In genomic region chr17:21280081-21280518, GRCh38 we compare ENCODE assay signal across 7 cellular contexts. TPM values are rescaled to one million over a fixed set of nuclear protein-coding genes. Genes with fewer than 3 reads are reported as not detected.
DNase-seq lines count a peak whose midpoint lies in the region; ATAC-seq and TF ChIP-seq lines count a peak whose summit lies in the region.

No MANE protein-coding gene starts in this region.

- H4K20me1 ChIP-seq in mammary epithelial cell (ENCODE audit: insufficient read depth, low read length), result no peaks in the 10 kb centered on the region

- 0% methylated on average over 3 of the region's 10 CpGs for WGBS in mammary epithelial cell (ENCODE audit: low coverage, missing lambda C conversion rate)

- no peak overlapping the region for H3K27ac ChIP-seq in mammary epithelial cell (ENCODE audit: insufficient read depth, low read depth, low read length)

- peak overlapping the region; percentile 20 for H2AFZ ChIP-seq in mammary epithelial cell (ENCODE audit: low read depth, low read length)

- H3K4me2 ChIP-seq in mammary epithelial cell (ENCODE audit: insufficient read depth, low read depth, low read length), result no peak overlapping the region

- H3K79me2 ChIP-seq in mammary epithelial cell (ENCODE audit: insufficient read depth, low read length), result peaks cover 6% of the 10 kb centered on the region

- no peak overlapping the region for H3K4me3 ChIP-seq in mammary epithelial cell (replicated peaks in 1 of 3; ENCODE audit: insufficient read depth in 1 of 3, low read depth in 2 of 3, low read length in 3 of 3)

- intact Hi-C loops in mammary epithelial cell (cut with micrococcal nuclease), result loop anchor here (1.0 to 2.0 kb wide), 3 partner anchors 43 to 231 kb away; no protein-coding TSS in a partner anchor

- CTCF ChIA-PET in mammary epithelial cell (lab: Charles Lee; ENCODE audit: low non-redundant PET), result no interaction called here

- in situ Hi-C loops in GM13976 (cut with MboI; ENCODE audit: low sequenced_read_pairs, unreplicated experiment) (loop anchor here (25.0 kb wide), 2 partner anchors 157 to 232 kb away; no protein-coding TSS in a partner anchor), mammary epithelial cell (cut with MboI; ENCODE audit: low sequenced_read_pairs in 2 of 2) (loop anchor here in 1 of 2 donors (10.0 kb wide), 1 partner anchor 155 kb away; the partner anchor contains the start of gene DHRS7B)

- dilution Hi-C loops in mammary epithelial cell (cut with HindIII; ENCODE audit: low sequenced_read_pairs), result no loop called here

- no peaks in the 10 kb centered on the region for H3K36me3 ChIP-seq in mammary epithelial cell (ENCODE audit: insufficient read depth, low read length)

- H3K9me3 ChIP-seq in mammary epithelial cell (replicated peaks; ENCODE audit: insufficient read depth, low read length), result no peaks in the 10 kb centered on the region

- DNase-seq in GM13976 (ENCODE audit: low spot score), result peak; percentile 90
- peak; percentile 58 to 87 for DNase-seq in NCI-H446 (lab: John Stamatoyannopoulos, UW)
- peak; percentile 82 for DNase-seq in activated CD4-positive, CD25-positive, alpha-beta regulatory T cell treated with anti-CD3 and anti-CD28 coated beads, Interleukin-2, amount 50 U/mL, for 16 hours (ENCODE audit: low read depth, low spot score)
- peak; percentile 66 for DNase-seq in mammary epithelial cell
- DNase-seq in kidney glomerular epithelial cell (lab: John Stamatoyannopoulos, UW), result peak; percentile 45
- peak; percentile 91 for DNase-seq in stimulated activated CD4-positive, alpha-beta T cell treated with anti-CD3 and anti-CD28 coated beads, Interleukin-4, amount 100 ng/mL, for 1 hour

- BruUV-seq in mammary epithelial cell (replicated peaks; lab: Mats Ljungman, UMichigan), result no TSS peak

- H3K4me1 ChIP-seq in mammary epithelial cell (ENCODE audit: insufficient read depth, low read length), result peaks cover 29% of the 10 kb centered on the region

- peak; percentile 97 for TF ChIP-seq CTCF in GM13976 (IDR thresholded peaks at IDR 0.05; ENCODE audit: borderline replicate concordance, control extremely low read depth, extremely low read depth, insufficient read depth, missing control alignments)
- TF ChIP-seq CTCF in mammary epithelial cell (conservative IDR thresholded peaks at IDR 0.05 in 1 of 2, IDR thresholded peaks at IDR 0.05 in 1 of 2; ENCODE audit: extremely low read depth in 1 of 2, insufficient read depth in 1 of 2, low read depth in 1 of 2, low read length in 2 of 2), result peak; percentile 99

- H3K27me3 ChIP-seq in mammary epithelial cell (ENCODE audit: insufficient read depth, low read length), result no peaks in the 10 kb centered on the region

- ATAC-seq in HG02970 (IDR thresholded peaks at IDR 0.05; ENCODE audit: low FRiP score, unreplicated experiment), result peak; percentile 24

- H3K9ac ChIP-seq in mammary epithelial cell (ENCODE audit: insufficient read depth, low read length), result no peak overlapping the region

RNA-seq across cellular contexts. Expression of gene MAP2K3, which starts 4.4 kb away (rescaled TPM):
- 10 to 100 TPM; 14.2 to 57.6 TPM for total RNA-seq in mammary epithelial cell
- polyA plus RNA-seq in mammary epithelial cell, result 49.5 TPM
- polyA minus RNA-seq in mammary epithelial cell, result 80.6 TPM

RNA-seq across cellular contexts. Expression of gene NATD1, which starts 26.9 kb away (rescaled TPM):
- 10 to 100 TPM in 1 of 2 donors, 1 to 10 TPM in 1; 6.1 to 10.8 TPM for total RNA-seq in mammary epithelial cell
- 2.8 TPM for polyA plus RNA-seq in mammary epithelial cell
- polyA minus RNA-seq in mammary epithelial cell, result 4.4 TPM
